Comparison of ENCODE assay signal across 9 cellular contexts in genomic region chr14:103402700-103403099, GRCh38.
DNase-seq lines count a peak whose midpoint lies in the region; TF ChIP-seq lines count a peak whose summit lies in the region.
"Had no signal": no experiment of that assay in that cellular context is flagged by ENCODE, and none has a peak within 500 bp of the region (broad histone marks: within the 10 kb centered on the region; RNA-seq: fewer than 3 reads in every experiment).

No MANE protein-coding gene starts in this region.

- H3K27me3 ChIP-seq in parathyroid adenoma (ENCODE audit: control insufficient read depth, insufficient read depth, low read length) = no peaks in the 10 kb centered on the region

- H3K27ac ChIP-seq in HEK293 (ENCODE audit: extremely low read depth, low read depth, low read length) (no peak overlapping the region), parathyroid adenoma (no peak overlapping the region)

- H3K9me3 ChIP-seq in HEK293 (ENCODE audit: control insufficient read depth, insufficient read depth, low read depth, low read length) (no peaks in the 10 kb centered on the region), parathyroid adenoma (ENCODE audit: control insufficient read depth, low read length) (no peaks in the 10 kb centered on the region)

- H3K4me2 ChIP-seq in parathyroid adenoma (ENCODE audit: low read length) = peak overlapping the region; percentile 43

- intact Hi-C loops in head of caudate nucleus (cut with DNase I) = no loop called here

- H3K4me3 ChIP-seq in HEK293 (ENCODE audit: low read depth, low read length) = no peak overlapping the region
- no peak overlapping the region for H3K4me3 ChIP-seq in parathyroid adenoma (ENCODE audit: low read depth, low read length)

- no peak overlapping the region for H2AFZ ChIP-seq in parathyroid adenoma

- H3K36me3 ChIP-seq in HEK293 (ENCODE audit: control insufficient read depth in 2 of 2, insufficient read depth in 1 of 2, low read length in 2 of 2) (peaks cover 6 to 13% of the 10 kb centered on the region in 2 experiments; a peak in 2 of 3 replicates), parathyroid adenoma (ENCODE audit: control insufficient read depth, insufficient read depth, low read length) (no peaks in the 10 kb centered on the region)

- CTCF ChIA-PET in HEK293 (lab: Yijun Ruan, JAX) = interaction anchor here (0.7 to 3.9 kb wide), 2 partner anchors 10 to 1431 kb away, joined by 5 to 49 read pairs; no protein-coding TSS in a partner anchor

- H3K9ac ChIP-seq in parathyroid adenoma = no peak overlapping the region

- peak; percentile 64 for DNase-seq in RKO (ENCODE audit: low spot score)
- DNase-seq in fibroblast of peridontal ligament (ENCODE audit: extremely low read depth) = peak; percentile 38
- no peak for DNase-seq in stimulated activated CD4-positive, alpha-beta T cell treated with anti-CD3 and anti-CD28 coated beads, Interleukin-12 subunit alpha, Interleukin-12 subunit beta, amount 100 ng/mL, for 4 hours
- no peak for DNase-seq in activated CD4-positive, CD25-positive, alpha-beta regulatory T cell (lab: John Stamatoyannopoulos, UW)
- no peak for DNase-seq in head of caudate nucleus
- DNase-seq: activated CD8-positive, alpha-beta T cell treated with anti-CD3 and anti-CD28 coated beads, Interleukin-2, amount 10 ng/mL, durations not matched to agents 7 days and 5 days; NCI-H748 treated with DMSO at 0.1 percent for 48 hours had no signal

- POLR2A ChIA-PET in HEK293 (lab: Yijun Ruan, JAX) = interaction anchor here (0.5 kb wide), 1 partner anchor 50 kb away, joined by 5 read pairs; no protein-coding TSS in a partner anchor

- H3K79me2 ChIP-seq in parathyroid adenoma = peaks cover 68% of the 10 kb centered on the region

- no peak for TF ChIP-seq CTCF in HEK293 (tag by site-specific recombination; IDR thresholded peaks at IDR 0.05)
- no peak for TF ChIP-seq CTCF in parathyroid adenoma (IDR thresholded peaks at IDR 0.05)

- H3K4me1 ChIP-seq in HEK293 (ENCODE audit: control insufficient read depth, insufficient read depth, low read length) = peaks cover 49% of the 10 kb centered on the region
- peaks cover 38% of the 10 kb centered on the region for H3K4me1 ChIP-seq in parathyroid adenoma

TF ChIP-seq in HEK293, 187 proteins besides CTCF, POLR2A, EP300 and RAD21 (continues in another document):
- no peak for TF ChIP-seq ZNF274 (IDR thresholded peaks at IDR 0.05; ENCODE audit: low read length)
- TF ChIP-seq ZNF274 (tag by site-specific recombination; IDR thresholded peaks at IDR 0.05; ENCODE audit: borderline replicate concordance) = no peak
- no peak for TF ChIP-seq ZNF510 (tag by site-specific recombination; IDR thresholded peaks at IDR 0.05; ENCODE audit: insufficient replicate concordance)
- 0 out of 2 replicates have a peak, but pooled peaks have one; percentile 26 for TF ChIP-seq IKZF3 (tag by site-specific recombination; IDR thresholded peaks at IDR 0.05)
- no peak for TF ChIP-seq ZNF658 (tag by site-specific recombination; IDR thresholded peaks at IDR 0.05)
- no peak for TF ChIP-seq ZNF302 (tag by site-specific recombination; IDR thresholded peaks at IDR 0.05; ENCODE audit: low read depth)
- no peak for TF ChIP-seq PRDM2 (tag by site-specific recombination; IDR thresholded peaks at IDR 0.05; ENCODE audit: borderline replicate concordance)
- TF ChIP-seq ZNF792 (tag by site-specific recombination; IDR thresholded peaks at IDR 0.05) = no peak
- TF ChIP-seq ZNF544 (tag by site-specific recombination; IDR thresholded peaks at IDR 0.05) = no peak
- no peak for TF ChIP-seq ZNF350 (tag by site-specific recombination; IDR thresholded peaks at IDR 0.05)
- no peak for TF ChIP-seq ZNF558 (tag by site-specific recombination; IDR thresholded peaks at IDR 0.05)
- TF ChIP-seq ZNF341 (tag by site-specific recombination; IDR thresholded peaks at IDR 0.05; ENCODE audit: low read depth) = 0 out of 2 replicates have a peak, but pooled peaks have one; percentile 32
- TF ChIP-seq ZNF513 (tag by site-specific recombination; IDR thresholded peaks at IDR 0.05) = no peak
- TF ChIP-seq ZNF776 (tag by site-specific recombination; IDR thresholded peaks at IDR 0.05; ENCODE audit: borderline replicate concordance) = no peak
- no peak for TF ChIP-seq ZNF248 (tag by site-specific recombination; IDR thresholded peaks at IDR 0.05)
- TF ChIP-seq ZNF843 (tag by site-specific recombination; IDR thresholded peaks at IDR 0.05) = no peak
- TF ChIP-seq SCRT1 (tag by site-specific recombination; IDR thresholded peaks at IDR 0.05; ENCODE audit: borderline replicate concordance) = peak; percentile 72; the same call in 1 of the 2 replicates
- TF ChIP-seq ZNF416 (tag by site-specific recombination; IDR thresholded peaks at IDR 0.05) = no peak
- no peak for TF ChIP-seq ZNF148 (tag by site-specific recombination; IDR thresholded peaks at IDR 0.05; ENCODE audit: borderline replicate concordance)
- no peak for TF ChIP-seq ZNF19 (tag by site-specific recombination; IDR thresholded peaks at IDR 0.05; ENCODE audit: low read depth)
- no peak for TF ChIP-seq ZNF791 (tag by site-specific recombination; IDR thresholded peaks at IDR 0.05)
- no peak for TF ChIP-seq TRIM28 (IDR thresholded peaks at IDR 0.05; ENCODE audit: borderline replicate concordance, low read length)
- TF ChIP-seq ZFP37 (tag by site-specific recombination; IDR thresholded peaks at IDR 0.05) = no peak

Comparison
In these comparisons a context has a peak if more than half of its experiments do, and no peak if none do; other contexts are left out.
1. DNase-seq: peak in RKO (single experiment) and fibroblast of peridontal ligament (single experiment); none in stimulated activated CD4-positive, alpha-beta T cell treated with anti-CD3 and anti-CD28 coated beads, Interleukin-12 subunit alpha, Interleukin-12 subunit beta, amount 100 ng/mL, for 4 hours (single experiment), activated CD4-positive, CD25-positive, alpha-beta regulatory T cell (0 of 4) and head of caudate nucleus (0 of 42).